8 cellular contexts compared by ENCODE assay signal in genomic region chr12:8823565-8824300, GRCh38. TPM values are rescaled to one million over a fixed set of nuclear protein-coding genes. Genes with fewer than 3 reads are reported as not detected.
DNase-seq lines count a peak whose midpoint lies in the region; ATAC-seq and TF ChIP-seq lines count a peak whose summit lies in the region.

No MANE protein-coding gene starts in this region.

- H3K36me3 Mint-ChIP-seq in Caco-2 (ENCODE audit: insufficient read depth, unreplicated experiment) (no peaks in the 10 kb centered on the region), endothelial cell (ENCODE audit: low read depth, unreplicated experiment) (no peaks in the 10 kb centered on the region), nephron (ENCODE audit: low read depth) (no peaks in the 10 kb centered on the region), T-helper 17 cell (ENCODE audit: low read depth) (peaks cover 2% of the 10 kb centered on the region)

- no peaks in the 10 kb centered on the region for H3F3A ChIP-seq in Loucy (ENCODE audit: low read depth)

- H3K9me3 ChIP-seq in Caco-2 (peaks cover 4% of the 10 kb centered on the region; the same call in 1 of the 2 replicates), Loucy (ENCODE audit: insufficient read depth, low read depth, low read length) (no peaks in the 10 kb centered on the region), T-helper 17 cell (ENCODE audit: control insufficient read depth, low read length, poor library complexity, severe bottlenecking) (no peaks in the 10 kb centered on the region)

- no peaks in the 10 kb centered on the region for H3K27me3 ChIP-seq in Caco-2 (replicated peaks; ENCODE audit: control insufficient read depth, insufficient read depth, low read length)
- no peaks in the 10 kb centered on the region for H3K27me3 ChIP-seq in Loucy (ENCODE audit: insufficient read depth, low read length, poor library complexity, severe bottlenecking)

- DNase-seq in Caco-2 (peak in 1 of 2 experiments; percentile 35), endothelial cell (ENCODE audit: low spot score) (peak; percentile 67), SHP77 treated with DMSO at 0.1 percent for 48 hours (lab: John Stamatoyannopoulos, UW) (no peak), T-helper 17 cell (no peak)
- no peak for DNase-seq in central memory CD4-positive, alpha-beta T cell

- no peak for ATAC-seq in GM21528 (IDR thresholded peaks at IDR 0.05; ENCODE audit: low FRiP score, unreplicated experiment)
- no peak for ATAC-seq in T-helper 17 cell

- POLR2A ChIA-PET in Caco-2 (lab: Charles Lee), result no interaction called here

- H3K9me3 Mint-ChIP-seq in Caco-2 (ENCODE audit: unreplicated experiment) (peaks cover 10% of the 10 kb centered on the region), endothelial cell (ENCODE audit: unreplicated experiment) (no peaks in the 10 kb centered on the region), nephron (peaks cover 11% of the 10 kb centered on the region)

- peaks cover under 1% of the 10 kb centered on the region for H3K4me1 Mint-ChIP-seq in Caco-2 (ENCODE audit: low read depth, unreplicated experiment)
- H3K4me1 Mint-ChIP-seq in endothelial cell (ENCODE audit: unreplicated experiment), result no peaks in the 10 kb centered on the region
- H3K4me1 Mint-ChIP-seq in nephron, result no peaks in the 10 kb centered on the region
- no peaks in the 10 kb centered on the region for H3K4me1 Mint-ChIP-seq in T-helper 17 cell

- no peaks in the 10 kb centered on the region for H3K9me2 ChIP-seq in Loucy (replicated peaks; ENCODE audit: low read depth, low read length)

- H3K4me2 ChIP-seq in Loucy (ENCODE audit: low read depth, low read length, poor library complexity, severe bottlenecking), result no peak overlapping the region

- CTCF ChIA-PET in Caco-2 (lab: Charles Lee), result interaction anchor here (1.2 kb wide), 1 partner anchor 142 kb away, joined by 8 read pairs; no protein-coding TSS in a partner anchor

- intact Hi-C loops in Caco-2 (cut with micrococcal nuclease; ENCODE audit: unreplicated experiment), result loop anchor here (1.0 kb wide), 1 partner anchor 141 kb away; no protein-coding TSS in a partner anchor

- no peaks in the 10 kb centered on the region for H3K79me2 ChIP-seq in Loucy (ENCODE audit: insufficient read depth, low read length)

- no TSS peak for BruUV-seq in Caco-2 (replicated peaks; lab: Mats Ljungman, UMichigan)

- H3K4me1 ChIP-seq in Caco-2 (no peaks in the 10 kb centered on the region), Loucy (ENCODE audit: insufficient read depth, low read length, poor library complexity, severe bottlenecking) (no peaks in the 10 kb centered on the region)

- TF ChIP-seq CTCF in Caco-2 (IDR thresholded peaks at IDR 0.05; ENCODE audit: insufficient read depth in 1 of 2, low read depth in 1 of 2, low read length in 1 of 2, severe bottlenecking in 1 of 2, unreplicated experiment in 1 of 2) (peak; percentile 48 to 51), Loucy (conservative IDR thresholded peaks at IDR 0.05; ENCODE audit: low read length) (peak; percentile 92), endothelial cell (IDR thresholded peaks at IDR 0.05; ENCODE audit: unreplicated experiment) (peak; percentile 55), nephron (IDR thresholded peaks at IDR 0.05; ENCODE audit: unreplicated experiment in 3 of 3) (peak; percentile 28 to 44 (median 39))

- no peak overlapping the region for H3K4me3 ChIP-seq in Caco-2 (ENCODE audit: low read depth, low read length)
- H3K4me3 ChIP-seq in Loucy (ENCODE audit: low read length, poor library complexity, severe bottlenecking), result no peak overlapping the region

- no peaks in the 10 kb centered on the region for H3K36me3 ChIP-seq in Caco-2 (ENCODE audit: control insufficient read depth, insufficient read depth, low read length)
- H3K36me3 ChIP-seq in Loucy (ENCODE audit: insufficient read depth, low read length), result no peaks in the 10 kb centered on the region

- no peaks in the 10 kb centered on the region for H4K20me1 ChIP-seq in Loucy (ENCODE audit: insufficient read depth, low read length, poor library complexity, severe bottlenecking)

- H3K4me3 Mint-ChIP-seq in Caco-2 (ENCODE audit: unreplicated experiment) (no peak overlapping the region), endothelial cell (ENCODE audit: unreplicated experiment) (no peak overlapping the region), nephron (no peak overlapping the region), T-helper 17 cell (no peak overlapping the region)

- no peak overlapping the region for H3K9ac ChIP-seq in Loucy (ENCODE audit: low read depth, low read length, poor library complexity, severe bottlenecking)

- peaks cover 10% of the 10 kb centered on the region for H3K27me3 Mint-ChIP-seq in Caco-2 (ENCODE audit: insufficient read depth, unreplicated experiment)
- peaks cover 5% of the 10 kb centered on the region for H3K27me3 Mint-ChIP-seq in endothelial cell (ENCODE audit: unreplicated experiment)
- no peaks in the 10 kb centered on the region for H3K27me3 Mint-ChIP-seq in nephron (ENCODE audit: low read depth)
- peaks cover 32% of the 10 kb centered on the region for H3K27me3 Mint-ChIP-seq in T-helper 17 cell

- H2AFZ ChIP-seq in Loucy (ENCODE audit: low read length), result 0 out of 2 replicates have a peak overlapping the region, but pooled peaks have one; percentile 31

- H3K27ac Mint-ChIP-seq in Caco-2 (ENCODE audit: unreplicated experiment) (no peak overlapping the region), endothelial cell (ENCODE audit: unreplicated experiment) (no peak overlapping the region), nephron (no peak overlapping the region), T-helper 17 cell (no peak overlapping the region)

RNA-seq across cellular contexts. Expression of gene A2ML1, which starts 1.3 kb away (rescaled TPM):
- total RNA-seq in Caco-2 (2022) (not detected in 2 replicates), endothelial cell (ENCODE audit: unreplicated experiment) (not detected), T-helper 17 cell (not detected)

Comparison
In these comparisons a context has a peak if more than half of its experiments do, and no peak if none do; other contexts are left out.
1. CTCF ChIP-seq: peak in every context shown above with its lines; median percentile 92 in Loucy; 55 in endothelial cell; 50 in Caco-2; 39 in nephron.